In the genomic region with DNA sequence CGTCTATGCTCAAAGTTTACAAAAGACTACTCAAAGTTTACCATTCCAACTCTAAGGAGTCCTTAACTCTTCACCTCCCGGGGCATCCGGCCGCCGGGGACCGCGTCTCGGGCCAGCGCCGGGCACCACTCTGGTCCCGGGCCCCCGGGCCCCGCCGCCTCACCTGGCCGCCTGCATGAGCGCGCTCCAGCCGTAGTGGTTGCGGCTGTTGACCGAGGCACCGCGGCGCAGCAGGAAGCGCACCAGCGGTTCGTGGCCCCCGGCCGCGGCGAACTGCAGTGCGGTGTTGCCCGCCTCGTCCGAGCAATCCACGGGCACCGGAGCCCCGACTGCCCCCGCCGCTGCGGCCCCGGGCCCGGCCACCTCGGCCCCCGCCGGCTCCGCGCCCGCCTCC, we compare ENCODE assay signal across 8 cellular contexts. TPM values are rescaled to one million over a fixed set of nuclear protein-coding genes. Genes with fewer than 3 reads are reported as not detected.
DNase-seq lines count a peak whose midpoint lies in the region; ATAC-seq lines count a peak whose summit lies in the region.

No MANE protein-coding gene starts in this region.

- peaks cover 23% of the 10 kb centered on the region for H3K4me1 ChIP-seq in skeletal muscle satellite cell (ENCODE audit: control insufficient read depth, insufficient read depth, low read length)

- H3K4me1 Mint-ChIP-seq in activated naive CD4-positive, alpha-beta T cell treated with anti-CD3 and anti-CD28 coated beads, Interleukin-2, amount 50 U/mL, for 24 hours, result peaks cover 40% of the 10 kb centered on the region

- H3K9ac ChIP-seq in skeletal muscle satellite cell (ENCODE audit: low read depth, low read length), result peak overlapping the region; percentile 86

- H3K27ac Mint-ChIP-seq in activated naive CD4-positive, alpha-beta T cell treated with anti-CD3 and anti-CD28 coated beads, Interleukin-2, amount 50 U/mL, for 24 hours, result no peak overlapping the region

- no peaks in the 10 kb centered on the region for H3K9me3 Mint-ChIP-seq in activated naive CD4-positive, alpha-beta T cell treated with anti-CD3 and anti-CD28 coated beads, Interleukin-2, amount 50 U/mL, for 24 hours

- peaks cover 7% of the 10 kb centered on the region for H3K27me3 ChIP-seq in skeletal muscle satellite cell (ENCODE audit: control insufficient read depth, insufficient read depth, low read length)

- peak overlapping the region; percentile 98 for H3K4me2 ChIP-seq in skeletal muscle satellite cell (ENCODE audit: low read length)

- H3K4me3 Mint-ChIP-seq in activated naive CD4-positive, alpha-beta T cell treated with anti-CD3 and anti-CD28 coated beads, Interleukin-2, amount 50 U/mL, for 24 hours, result peak overlapping the region; percentile 73

- DNase-seq in COLO668 (lab: John Stamatoyannopoulos, UW; ENCODE audit: unreplicated experiment) (peak; percentile 65), HT-29 (ENCODE audit: low spot score) (peak; percentile 38), A172 (ENCODE audit: low spot score) (no peak), DMS153 treated with DMSO at 0.1 percent for 48 hours (lab: John Stamatoyannopoulos, UW; ENCODE audit: unreplicated experiment) (no peak)

- no peaks in the 10 kb centered on the region for H3K36me3 Mint-ChIP-seq in activated naive CD4-positive, alpha-beta T cell treated with anti-CD3 and anti-CD28 coated beads, Interleukin-2, amount 50 U/mL, for 24 hours

- peak overlapping the region; percentile 67 for H3K4me3 ChIP-seq in iPS-11a (ENCODE audit: low read depth, low read length)
- H3K4me3 ChIP-seq in skeletal muscle satellite cell (ENCODE audit: low read length), result peak overlapping the region; percentile 89

- ATAC-seq in GM21367 (IDR thresholded peaks at IDR 0.05; ENCODE audit: unreplicated experiment), result peak; percentile 36

- H3K9me3 ChIP-seq in skeletal muscle satellite cell (replicated peaks; ENCODE audit: low read length), result no peaks in the 10 kb centered on the region

- H3K27me3 Mint-ChIP-seq in activated naive CD4-positive, alpha-beta T cell treated with anti-CD3 and anti-CD28 coated beads, Interleukin-2, amount 50 U/mL, for 24 hours, result no peaks in the 10 kb centered on the region

- no peaks in the 10 kb centered on the region for H3K36me3 ChIP-seq in skeletal muscle satellite cell (ENCODE audit: insufficient read depth, low read length)

RNA-seq across cellular contexts. Expression of gene ANKS6, which starts 0.4 kb away (rescaled TPM):
- 43.7 and 47.8 TPM in 2 replicates for total RNA-seq in HT-29 (2014; rRNA removed; shearing (Covaris generic))
- 16.5 and 19.4 TPM in 2 replicates for total RNA-seq in skeletal muscle satellite cell (2012; rRNA removed)
- 30.8 and 39.4 TPM in 2 replicates for total RNA-seq in A172 (2014; rRNA removed; shearing (Covaris generic))

RNA-seq across cellular contexts. Expression of gene GALNT12, which starts 11.5 kb away (rescaled TPM):
- total RNA-seq in HT-29 (2014; rRNA removed; shearing (Covaris generic)), result 39.1 and 53.2 TPM in 2 replicates
- 9.6 and 15.0 TPM in 2 replicates for total RNA-seq in skeletal muscle satellite cell (2012; rRNA removed)
- total RNA-seq in A172 (2014; rRNA removed; shearing (Covaris generic)), result 4.0 and 5.4 TPM in 2 replicates

Comparison
In these comparisons a context has a peak if more than half of its experiments do, and no peak if none do; other contexts are left out.
1. DNase-seq: peak in COLO668 (single experiment) and HT-29 (single experiment); none in A172 (single experiment) and DMS153 treated with DMSO at 0.1 percent for 48 hours (single experiment).